In genomic region chr12:95214466-95214865, GRCh38 we compare ENCODE assay signal across 1 cellular context.
TF ChIP-seq lines count a peak whose summit lies in the region.

No MANE protein-coding gene starts in this region.

TF ChIP-seq in endothelial cell of umbilical vein, 7 proteins besides CTCF, POLR2A, EP300 and RAD21 (continued from another document):
- TF ChIP-seq JUN (IDR thresholded peaks at IDR 0.05; ENCODE audit: borderline replicate concordance, insufficient read depth, insufficient read length, low read depth) (no peak), MAX (IDR thresholded peaks at IDR 0.05; ENCODE audit: insufficient read depth, insufficient read length) (no peak)
